In the genomic region with DNA sequence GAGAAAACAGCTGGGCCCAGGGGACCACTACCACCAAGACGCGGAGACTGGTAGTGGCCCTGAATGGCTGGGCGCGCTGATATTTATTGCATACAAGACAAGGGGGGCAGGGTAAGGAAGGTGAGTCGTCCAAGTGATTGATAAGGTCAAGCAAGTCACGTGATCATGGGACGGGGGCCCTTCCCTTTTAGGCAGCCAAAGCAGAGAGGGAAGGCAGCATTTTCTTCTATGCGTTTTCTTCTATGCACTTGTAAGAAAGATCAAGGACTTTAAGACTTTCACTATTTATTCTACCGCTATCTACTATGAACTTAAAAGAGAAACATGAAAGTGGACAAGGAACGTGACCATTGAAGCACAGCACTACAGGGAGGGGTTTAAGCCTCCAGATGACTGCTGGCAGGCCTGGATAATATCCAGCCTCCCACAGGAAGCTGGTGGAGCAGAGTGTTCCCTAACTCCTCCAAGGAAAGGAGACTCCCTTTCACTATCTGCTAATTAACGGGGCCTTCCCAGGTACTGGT, we compare ENCODE assay signal across 1 cellular context.
TF ChIP-seq lines count a peak whose summit lies in the region.

No MANE protein-coding gene starts in this region.

TF ChIP-seq in K562, 482 proteins besides CTCF, POLR2A, EP300 and RAD21:
- TF ChIP-seq RAD51 (IDR thresholded peaks at IDR 0.05; ENCODE audit: borderline replicate concordance, low read depth): peak; percentile 75
- TF ChIP-seq, protein P1, sequence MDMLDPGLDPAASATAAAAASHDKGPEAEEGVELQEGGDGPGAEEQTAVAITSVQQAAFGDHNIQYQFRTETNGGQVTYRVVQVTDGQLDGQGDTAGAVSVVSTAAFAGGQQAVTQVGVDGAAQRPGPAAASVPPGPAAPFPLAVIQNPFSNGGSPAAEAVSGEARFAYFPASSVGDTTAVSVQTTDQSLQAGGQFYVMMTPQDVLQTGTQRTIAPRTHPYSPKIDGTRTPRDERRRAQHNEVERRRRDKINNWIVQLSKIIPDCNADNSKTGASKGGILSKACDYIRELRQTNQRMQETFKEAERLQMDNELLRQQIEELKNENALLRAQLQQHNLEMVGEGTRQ (CRISPR knock-in tag; IDR thresholded peaks at IDR 0.05): peak; percentile 20; the same call in 1 of the 2 replicates
- TF ChIP-seq, protein P2, sequence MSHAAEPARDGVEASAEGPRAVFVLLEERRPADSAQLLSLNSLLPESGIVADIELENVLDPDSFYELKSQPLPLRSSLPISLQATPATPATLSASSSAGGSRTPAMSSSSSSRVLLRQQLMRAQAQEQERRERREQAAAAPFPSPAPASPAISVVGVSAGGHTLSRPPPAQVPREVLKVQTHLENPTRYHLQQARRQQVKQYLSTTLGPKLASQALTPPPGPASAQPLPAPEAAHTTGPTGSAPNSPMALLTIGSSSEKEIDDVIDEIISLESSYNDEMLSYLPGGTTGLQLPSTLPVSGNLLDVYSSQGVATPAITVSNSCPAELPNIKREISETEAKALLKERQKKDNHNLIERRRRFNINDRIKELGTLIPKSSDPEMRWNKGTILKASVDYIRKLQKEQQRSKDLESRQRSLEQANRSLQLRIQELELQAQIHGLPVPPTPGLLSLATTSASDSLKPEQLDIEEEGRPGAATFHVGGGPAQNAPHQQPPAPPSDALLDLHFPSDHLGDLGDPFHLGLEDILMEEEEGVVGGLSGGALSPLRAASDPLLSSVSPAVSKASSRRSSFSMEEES (CRISPR knock-in tag; IDR thresholded peaks at IDR 0.05): peak; percentile 69
- peak; percentile 23; the same call in 1 of the 2 replicates for TF ChIP-seq CBFA2T2 (conservative IDR thresholded peaks at IDR 0.05)
